Comparison of ENCODE assay signal across 23 cellular contexts in the genomic region with DNA sequence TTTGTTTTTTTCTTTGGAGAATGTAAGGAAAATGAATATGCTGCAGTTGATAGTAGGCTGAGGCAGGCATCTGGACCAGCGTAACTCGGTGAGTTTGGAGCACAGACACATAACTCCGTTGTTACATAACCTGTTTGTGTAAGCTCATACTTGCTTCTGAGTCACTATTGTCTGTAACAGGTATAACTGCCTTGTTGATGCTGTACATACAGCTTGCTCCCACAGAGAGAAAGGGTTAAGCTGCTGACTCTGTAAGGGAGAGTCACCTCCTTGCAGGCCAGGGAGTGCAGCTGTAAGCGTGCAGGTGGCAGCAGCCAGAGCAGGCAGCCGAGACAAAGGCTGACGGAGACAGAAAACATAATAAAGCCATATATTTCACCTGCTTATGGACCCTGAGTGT. TPM values are rescaled to one million over a fixed set of nuclear protein-coding genes. Genes with fewer than 3 reads are reported as not detected.
"Had no signal": no experiment of that assay in that cellular context is flagged by ENCODE, and none has a peak within 500 bp of the region (broad histone marks: within the 10 kb centered on the region; RNA-seq: fewer than 3 reads in every experiment).

No MANE protein-coding gene starts in this region.

- H3K4me3 ChIP-seq: adrenal gland had no signal

- H3K9me3 ChIP-seq: adrenal gland had no signal

- H3K27me3 ChIP-seq: adrenal gland had no signal

- DNase-seq: activated CD4-positive, alpha-beta T cell treated with anti-CD3 and anti-CD28 coated beads for 4 hours; activated CD8-positive, alpha-beta memory T cell treated with anti-CD3 and anti-CD28 coated beads, Interleukin-2, amount 50 U/mL, for 4 hours; activated CD8-positive, alpha-beta T cell treated with anti-CD3 and anti-CD28 coated beads for 36 hours; activated gamma-delta T cell treated with Interleukin-2 at 50 U/mL for 16 hours; activated naive CD4-positive, alpha-beta T cell treated with anti-CD3 and anti-CD28 coated beads, Interleukin-2, amount 10 ng/mL, durations not matched to agents 7 days and 5 days; activated naive CD8-positive, alpha-beta T cell treated with anti-CD3 and anti-CD28 coated beads, Interleukin-2, amount 10 ng/mL, durations not matched to agents 7 days and 5 days; activated T-cell treated with anti-CD3 and anti-CD28 coated beads, Interleukin-2, amount 50 U/mL, for 72 hours; adrenal gland; anterior cingulate cortex; MM.1S; NCI-H1105; NCI-H1436; NCI-H1694 treated with DMSO at 0.1 percent for 48 hours; NCI-H2029 treated with DMSO at 0.1 percent for 48 hours; NCI-H446; NCI-H526; Right ventricle myocardium superior; RPMI8226 had no signal

- ATAC-seq: activated CD4-positive, CD25-positive, alpha-beta regulatory T cell treated with anti-CD3 and anti-CD28 coated beads, Interleukin-2, amount 50 U/mL, for 24 hours; activated CD8-positive, alpha-beta T cell treated with anti-CD3 and anti-CD28 coated beads for 36 hours; activated T-cell treated with anti-CD3 and anti-CD28 coated beads, Interleukin-2, amount 50 U/mL, for 72 hours; Panc1 had no signal

- H3K27ac ChIP-seq: adrenal gland had no signal

- H3K36me3 ChIP-seq: adrenal gland had no signal

- H3K4me1 ChIP-seq: adrenal gland had no signal

RNA-seq across cellular contexts. Expression of a gene that starts 20.4 kb away (rescaled TPM):
- total RNA-seq: activated CD8-positive, alpha-beta T cell treated with anti-CD3 and anti-CD28 coated beads for 36 hours; activated naive CD8-positive, alpha-beta T cell treated with anti-CD3 and anti-CD28 coated beads, Interleukin-2, amount 10 ng/mL, durations not matched to agents 7 days and 5 days; activated T-cell treated with anti-CD3 and anti-CD28 coated beads, Interleukin-2, amount 50 U/mL, for 72 hours; activated T-helper 2 cell treated with anti-CD3 and anti-CD28 coated beads, Interferon-gamma antibody, Interleukin-2, Interleukin-4, amounts not matched to agents 10 μg/mL and 5 μg/mL and 100 μg/mL, durations not matched to agents 14 hours and 24 hours and 36 hours; adrenal gland; OCI-LY7; Right ventricle myocardium superior; SK-MEL-5 had no signal
- polyA plus RNA-seq: adrenal gland had no signal
